ENCODE assay signal across 33 cellular contexts in the genomic region with DNA sequence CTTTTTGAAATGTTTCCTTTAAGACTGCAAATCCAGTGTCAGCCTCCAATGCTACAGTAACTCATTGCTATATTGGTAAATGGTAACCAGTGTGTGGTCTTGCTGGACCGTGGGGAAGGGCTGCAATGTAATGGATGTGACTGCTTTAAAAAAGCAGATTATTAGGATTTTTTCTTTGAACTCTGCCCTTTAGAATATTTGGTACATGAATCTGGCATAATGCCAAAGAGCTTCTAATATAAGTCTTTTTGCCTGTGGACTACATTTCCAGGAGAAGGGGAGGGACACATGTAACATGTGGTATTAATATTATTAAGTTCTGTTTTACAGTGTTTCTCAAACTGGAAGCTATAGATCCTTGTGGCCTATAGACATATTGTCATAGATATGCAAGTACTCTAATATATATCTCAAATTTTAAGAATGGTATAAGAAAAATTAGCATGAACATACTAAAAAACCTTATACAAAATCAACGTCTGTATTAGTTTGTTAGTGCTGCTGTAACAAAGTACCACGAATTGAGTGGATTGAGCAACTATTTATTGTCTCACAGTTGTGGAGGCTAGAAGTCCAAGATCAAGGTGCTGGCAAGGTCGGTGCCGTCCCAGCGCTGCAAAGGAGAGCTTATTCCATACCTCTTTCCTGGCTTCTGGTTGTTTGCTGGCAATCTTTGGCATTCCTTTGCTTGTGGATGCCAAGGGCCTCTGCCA.
"Had no signal": no experiment of that assay in that cellular context is flagged by ENCODE, and none has a peak within 500 bp of the region (broad histone marks: within the 10 kb centered on the region; RNA-seq: fewer than 3 reads in every experiment).

No MANE protein-coding gene starts in this region.

- H3K4me1 ChIP-seq: SJCRH30 had no signal

- H3K4me3 ChIP-seq: MG63, SJCRH30 had no signal

- H3K4me2 ChIP-seq: SK-N-SH had no signal

- H3K27ac ChIP-seq: SJCRH30 had no signal

- H3K36me3 Mint-ChIP-seq: activated CD4-positive, alpha-beta memory T cell treated with anti-CD3 and anti-CD28 coated beads for 36 hours; activated naive CD8-positive, alpha-beta T cell had no signal

- H3K9me3 ChIP-seq: MG63, SJCRH30, SK-N-SH had no signal

- H3K27ac Mint-ChIP-seq: activated CD4-positive, alpha-beta memory T cell treated with anti-CD3 and anti-CD28 coated beads for 36 hours; activated naive CD4-positive, alpha-beta T cell treated with anti-CD3 and anti-CD28 coated beads for 36 hours; activated naive CD8-positive, alpha-beta T cell; activated naive CD8-positive, alpha-beta T cell treated with anti-CD3 and anti-CD28 coated beads, Interleukin-2, amount 50 U/mL, for 24 hours; activated T-helper 1 cell treated with anti-CD3 and anti-CD28 coated beads, Interleukin-12 subunit alpha, Interleukin-12 subunit beta, Interleukin-2, Interleukin-4 antibody, amounts not matched to agents 30 ng/mL and 10 ng/mL and 1 ng/mL, durations not matched to agents 14 hours and 24 hours and 36 hours; T-helper 1 cell treated with Interleukin-12 subunit alpha and Interleukin-12 subunit beta and Interleukin-4 antibody, amounts not matched to agents 30 μg/mL and 1 μg/mL, for 36 hours; T-helper 2 cell treated with Interferon-gamma antibody and Interleukin-4, amounts not matched to agents 5 μg/mL and 100 μg/mL, for 36 hours had no signal

- FAIRE-seq: TTC549 had no signal

- H3K27me3 ChIP-seq: SJCRH30 had no signal

- H3K9me3 Mint-ChIP-seq: activated naive CD4-positive, alpha-beta T cell treated with anti-CD3 and anti-CD28 coated beads for 36 hours; activated naive CD8-positive, alpha-beta T cell treated with anti-CD3 and anti-CD28 coated beads, Interleukin-2, amount 50 U/mL, for 24 hours; activated T-helper 1 cell treated with anti-CD3 and anti-CD28 coated beads, Interleukin-12 subunit alpha, Interleukin-12 subunit beta, Interleukin-2, Interleukin-4 antibody, amounts not matched to agents 30 ng/mL and 10 ng/mL and 1 ng/mL, durations not matched to agents 14 hours and 24 hours and 36 hours; T-helper 1 cell treated with Interleukin-12 subunit alpha and Interleukin-12 subunit beta and Interleukin-4 antibody, amounts not matched to agents 30 μg/mL and 1 μg/mL, for 36 hours; T-helper 2 cell treated with Interferon-gamma antibody and Interleukin-4, amounts not matched to agents 5 μg/mL and 100 μg/mL, for 36 hours had no signal

- ATAC-seq: activated naive CD8-positive, alpha-beta T cell treated with anti-CD3 and anti-CD28 coated beads, Interleukin-2, amount 50 U/mL, for 24 hours; activated T-cell treated with anti-CD3 and anti-CD28 coated beads, Interleukin-2, amount 50 U/mL, for 4 hours had no signal

- DNase-seq: activated CD4-positive, alpha-beta memory T cell treated with anti-CD3 and anti-CD28 coated beads for 36 hours; activated CD4-positive, alpha-beta T cell treated with anti-CD3 and anti-CD28 coated beads, Interleukin-2, amount 50 U/mL, for 1 hour; activated CD8-positive, alpha-beta memory T cell treated with anti-CD3 and anti-CD28 coated beads, Interleukin-2, amount 50 U/mL, for 4 hours; activated gamma-delta T cell treated with Interleukin-2 at 50 U/mL for 16 hours; activated naive CD4-positive, alpha-beta T cell treated with anti-CD3 and anti-CD28 coated beads for 36 hours; activated naive CD8-positive, alpha-beta T cell treated with anti-CD3 and anti-CD28 coated beads, Interleukin-2, amount 50 U/mL, for 24 hours; activated T-cell treated with anti-CD3 and anti-CD28 coated beads for 4 hours; activated T-cell treated with anti-CD3 and anti-CD28 coated beads, Interleukin-2, amount 50 U/mL, for 4 hours; amniotic stem cell; aorta; Kasumi-1; KG1; MG63; NCI-H1048; NCI-H1105 treated with DMSO at 0.1 percent for 48 hours; NCI-H1436; NCI-H1694; NCI-H1930; NCI-H2081 treated with DMSO at 0.1 percent for 48 hours; NCI-H2171; NCI-H510A; NCI-H526; NCI-H748 treated with DMSO at 0.1 percent for 48 hours; NK-92 treated with Interleukin-12 subunit alpha and Interleukin-12 subunit beta, amount 100 ng/mL, for 24 hours; OCI-M1; Right ventricle myocardium superior; SJCRH30; SK-N-SH had no signal

- H3K36me3 ChIP-seq: MG63, SJCRH30 had no signal

- H3K9ac ChIP-seq: SK-N-SH had no signal
